Comparison of ENCODE assay signal across 1 cellular context in the genomic region with DNA sequence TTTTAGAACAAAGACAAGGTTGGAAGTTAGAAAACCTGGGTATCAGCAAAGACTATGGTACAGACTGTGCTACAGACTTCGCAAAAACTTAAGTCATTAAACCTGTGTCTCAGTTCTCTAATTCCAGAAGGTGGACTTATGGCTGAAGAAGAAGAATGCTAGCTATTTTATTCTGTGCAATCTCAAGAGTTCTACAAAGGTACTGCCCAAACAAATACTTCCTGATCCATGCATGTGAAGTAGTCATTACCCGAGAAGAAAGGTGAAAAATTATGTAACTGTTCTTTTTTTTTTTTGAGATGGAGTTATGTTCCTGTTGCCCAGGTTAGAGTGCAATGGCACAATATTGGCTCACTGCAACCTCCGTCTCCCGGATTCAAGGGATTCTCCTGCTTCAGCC.
TF ChIP-seq lines count a peak whose summit lies in the region.

No MANE protein-coding gene starts in this region.

TF ChIP-seq in GM23338, 12 proteins besides CTCF, POLR2A, EP300 and RAD21 (continued from another document):
- TF ChIP-seq, protein P1, sequence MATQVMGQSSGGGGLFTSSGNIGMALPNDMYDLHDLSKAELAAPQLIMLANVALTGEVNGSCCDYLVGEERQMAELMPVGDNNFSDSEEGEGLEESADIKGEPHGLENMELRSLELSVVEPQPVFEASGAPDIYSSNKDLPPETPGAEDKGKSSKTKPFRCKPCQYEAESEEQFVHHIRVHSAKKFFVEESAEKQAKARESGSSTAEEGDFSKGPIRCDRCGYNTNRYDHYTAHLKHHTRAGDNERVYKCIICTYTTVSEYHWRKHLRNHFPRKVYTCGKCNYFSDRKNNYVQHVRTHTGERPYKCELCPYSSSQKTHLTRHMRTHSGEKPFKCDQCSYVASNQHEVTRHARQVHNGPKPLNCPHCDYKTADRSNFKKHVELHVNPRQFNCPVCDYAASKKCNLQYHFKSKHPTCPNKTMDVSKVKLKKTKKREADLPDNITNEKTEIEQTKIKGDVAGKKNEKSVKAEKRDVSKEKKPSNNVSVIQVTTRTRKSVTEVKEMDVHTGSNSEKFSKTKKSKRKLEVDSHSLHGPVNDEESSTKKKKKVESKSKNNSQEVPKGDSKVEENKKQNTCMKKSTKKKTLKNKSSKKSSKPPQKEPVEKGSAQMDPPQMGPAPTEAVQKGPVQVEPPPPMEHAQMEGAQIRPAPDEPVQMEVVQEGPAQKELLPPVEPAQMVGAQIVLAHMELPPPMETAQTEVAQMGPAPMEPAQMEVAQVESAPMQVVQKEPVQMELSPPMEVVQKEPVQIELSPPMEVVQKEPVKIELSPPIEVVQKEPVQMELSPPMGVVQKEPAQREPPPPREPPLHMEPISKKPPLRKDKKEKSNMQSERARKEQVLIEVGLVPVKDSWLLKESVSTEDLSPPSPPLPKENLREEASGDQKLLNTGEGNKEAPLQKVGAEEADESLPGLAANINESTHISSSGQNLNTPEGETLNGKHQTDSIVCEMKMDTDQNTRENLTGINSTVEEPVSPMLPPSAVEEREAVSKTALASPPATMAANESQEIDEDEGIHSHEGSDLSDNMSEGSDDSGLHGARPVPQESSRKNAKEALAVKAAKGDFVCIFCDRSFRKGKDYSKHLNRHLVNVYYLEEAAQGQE (IDR thresholded peaks at IDR 0.05; ENCODE audit: unreplicated experiment), result no peak
- TF ChIP-seq ZNF114 (CRISPR knock-in tag; IDR thresholded peaks at IDR 0.05) (no peak), EZH2phosphoT487 (IDR thresholded peaks at IDR 0.05; ENCODE audit: unreplicated experiment) (no peak), STAT1 (IDR thresholded peaks at IDR 0.05; ENCODE audit: unreplicated experiment) (no peak), JUNB (IDR thresholded peaks at IDR 0.05; ENCODE audit: unreplicated experiment) (no peak), ZNF331 (CRISPR knock-in tag; IDR thresholded peaks at IDR 0.05; ENCODE audit: low read depth) (no peak)
- TF ChIP-seq, protein P2, sequence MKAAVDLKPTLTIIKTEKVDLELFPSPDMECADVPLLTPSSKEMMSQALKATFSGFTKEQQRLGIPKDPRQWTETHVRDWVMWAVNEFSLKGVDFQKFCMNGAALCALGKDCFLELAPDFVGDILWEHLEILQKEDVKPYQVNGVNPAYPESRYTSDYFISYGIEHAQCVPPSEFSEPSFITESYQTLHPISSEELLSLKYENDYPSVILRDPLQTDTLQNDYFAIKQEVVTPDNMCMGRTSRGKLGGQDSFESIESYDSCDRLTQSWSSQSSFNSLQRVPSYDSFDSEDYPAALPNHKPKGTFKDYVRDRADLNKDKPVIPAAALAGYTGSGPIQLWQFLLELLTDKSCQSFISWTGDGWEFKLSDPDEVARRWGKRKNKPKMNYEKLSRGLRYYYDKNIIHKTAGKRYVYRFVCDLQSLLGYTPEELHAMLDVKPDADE (IDR thresholded peaks at IDR 0.05), result no peak
